ENCODE assay signal across 19 cellular contexts in the genomic region with DNA sequence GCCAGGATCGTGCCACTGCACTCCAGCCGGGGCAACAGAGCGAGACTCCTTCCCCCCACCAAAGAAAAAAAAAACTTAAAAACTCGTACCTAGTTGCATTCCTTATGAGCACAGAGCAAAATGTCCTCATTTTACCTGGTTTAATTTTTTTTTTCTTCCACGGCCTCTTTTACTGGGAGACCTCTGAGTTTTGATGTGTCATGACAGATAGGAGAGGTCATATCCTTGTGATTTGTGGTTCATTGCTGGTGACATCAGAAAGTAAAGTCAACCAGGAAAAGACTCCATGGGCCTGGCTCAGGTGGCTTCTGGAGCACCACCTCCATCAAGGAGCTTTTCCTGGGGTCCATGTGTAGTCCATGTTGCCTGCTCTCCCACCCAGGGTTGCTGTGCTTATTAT. TPM values are rescaled to one million over a fixed set of nuclear protein-coding genes. Genes with fewer than 3 reads are reported as not detected.
DNase-seq lines count a peak whose midpoint lies in the region; ATAC-seq and TF ChIP-seq lines count a peak whose summit lies in the region.
"Had no signal": no experiment of that assay in that cellular context is flagged by ENCODE, and none has a peak within 500 bp of the region (broad histone marks: within the 10 kb centered on the region; RNA-seq: fewer than 3 reads in every experiment).

No MANE protein-coding gene starts in this region.

- WGBS in psoas muscle, 3 donors, result 84 to 94% (median 90%) methylated on average over 5 of the region's 5 CpGs

- no peak for TF ChIP-seq CTCF in activated CD8-positive, alpha-beta T cell treated with anti-CD3 and anti-CD28 coated beads for 36 hours (IDR thresholded peaks at IDR 0.05)
- no peak for TF ChIP-seq CTCF in psoas muscle (IDR thresholded peaks at IDR 0.05)

- H3K36me3 ChIP-seq in psoas muscle (ENCODE audit: insufficient read depth in 1 of 2, low read depth in 1 of 2), result peaks cover 0 to 10% of the 10 kb centered on the region in 2 donors

- H3K4me3 ChIP-seq in psoas muscle, result no peak overlapping the region
- H3K4me3 ChIP-seq: BLaER1 treated with 17β-estradiol and CSF1 and Interleukin-3, amounts not matched to agents 10 nM and 100 nM had no signal

- in situ Hi-C loops in Caki2 (cut with HindIII; ENCODE audit: low pct_unique_long_range_greater_than_20kb, low sequenced_read_pairs), result no loop called here

- CTCF ChIA-PET in activated CD8-positive, alpha-beta T cell treated with anti-CD3 and anti-CD28 coated beads for 36 hours (lab: Charles Lee), result interaction anchor here (1.5 kb wide), 1 partner anchor 477 kb away, joined by 3 read pairs; no protein-coding TSS in a partner anchor
- CTCF ChIA-PET in activated CD8-positive, alpha-beta T cell treated with anti-CD3 and anti-CD28 coated beads, Interleukin-2, amount 10 ng/mL, durations not matched to agents 7 days and 5 days (lab: Charles Lee), result no interaction called here

- H3K36me3 Mint-ChIP-seq in activated CD8-positive, alpha-beta T cell treated with anti-CD3 and anti-CD28 coated beads for 36 hours (ENCODE audit: low read depth), result peaks cover 30% of the 10 kb centered on the region
- peaks cover 22% of the 10 kb centered on the region for H3K36me3 Mint-ChIP-seq in activated CD8-positive, alpha-beta T cell treated with anti-CD3 and anti-CD28 coated beads, Interleukin-2, amount 10 ng/mL, durations not matched to agents 7 days and 5 days (ENCODE audit: low read depth)
- H3K36me3 Mint-ChIP-seq in effector memory CD8-positive, alpha-beta T cell (ENCODE audit: insufficient read depth), result peaks cover 16% of the 10 kb centered on the region

- POLR2A ChIA-PET in activated CD8-positive, alpha-beta T cell treated with anti-CD3 and anti-CD28 coated beads for 36 hours (lab: Charles Lee), result no interaction called here
- POLR2A ChIA-PET in activated CD8-positive, alpha-beta T cell treated with anti-CD3 and anti-CD28 coated beads, Interleukin-2, amount 10 ng/mL, durations not matched to agents 7 days and 5 days (lab: Charles Lee), result no interaction called here

- peak overlapping the region; percentile 52 for H3K27ac Mint-ChIP-seq in activated CD8-positive, alpha-beta T cell treated with anti-CD3 and anti-CD28 coated beads for 36 hours
- H3K27ac Mint-ChIP-seq in activated CD8-positive, alpha-beta T cell treated with anti-CD3 and anti-CD28 coated beads, Interleukin-2, amount 10 ng/mL, durations not matched to agents 7 days and 5 days, result no peak overlapping the region
- H3K27ac Mint-ChIP-seq in effector memory CD8-positive, alpha-beta T cell, result peak overlapping the region; percentile 26 to 54
- H3K27ac Mint-ChIP-seq: HFFc6 had no signal

- DNase-seq in activated CD8-positive, alpha-beta T cell treated with anti-CD3 and anti-CD28 coated beads for 36 hours, result no peak
- no peak for DNase-seq in activated CD8-positive, alpha-beta T cell treated with anti-CD3 and anti-CD28 coated beads, Interleukin-2, amount 10 ng/mL, durations not matched to agents 7 days and 5 days
- DNase-seq in Caki2 (ENCODE audit: low read depth) (peak; percentile 57), psoas muscle (no peak), ureter (ENCODE audit: low spot score) (no peak), posterior cingulate gyrus (no peak)
- no peak for DNase-seq in effector memory CD8-positive, alpha-beta T cell
- no peak for DNase-seq in stimulated activated CD4-positive, alpha-beta T cell treated with anti-CD3 and anti-CD28 coated beads, Interleukin-4, amount 100 ng/mL, for 1 hour
- DNase-seq: GDM1, HFFc6, Kasumi-1, MM.1S, NCI-H1105, NCI-H1694 treated with DMSO at 0.1 percent for 48 hours, NCI-H2107, NCI-H2227 treated with DMSO at 0.1 percent for 48 hours, NCI-H524 had no signal

- H3K4me1 ChIP-seq in psoas muscle, result peaks cover 20% of the 10 kb centered on the region
- H3K4me1 ChIP-seq: BLaER1 treated with 17β-estradiol and CSF1 and Interleukin-3, amounts not matched to agents 10 nM and 100 nM; Caco-2 had no signal

- no peak overlapping the region for H3K4me3 Mint-ChIP-seq in activated CD8-positive, alpha-beta T cell treated with anti-CD3 and anti-CD28 coated beads for 36 hours
- no peak overlapping the region for H3K4me3 Mint-ChIP-seq in activated CD8-positive, alpha-beta T cell treated with anti-CD3 and anti-CD28 coated beads, Interleukin-2, amount 10 ng/mL, durations not matched to agents 7 days and 5 days
- no peak overlapping the region for H3K4me3 Mint-ChIP-seq in effector memory CD8-positive, alpha-beta T cell
- H3K4me3 Mint-ChIP-seq: HFFc6 had no signal

- intact Hi-C loops in activated CD8-positive, alpha-beta T cell treated with anti-CD3 and anti-CD28 coated beads for 36 hours (cut with micrococcal nuclease), result no loop called here
- intact Hi-C loops in psoas muscle (cut with DNase I) (no loop called here), posterior cingulate gyrus (cut with DNase I) (no loop called here)

- H3K9me3 ChIP-seq in psoas muscle, result no peaks in the 10 kb centered on the region
- H3K9me3 ChIP-seq: Caco-2 had no signal

- no peaks in the 10 kb centered on the region for H3K9me3 Mint-ChIP-seq in activated CD8-positive, alpha-beta T cell treated with anti-CD3 and anti-CD28 coated beads for 36 hours
- no peaks in the 10 kb centered on the region for H3K9me3 Mint-ChIP-seq in activated CD8-positive, alpha-beta T cell treated with anti-CD3 and anti-CD28 coated beads, Interleukin-2, amount 10 ng/mL, durations not matched to agents 7 days and 5 days (ENCODE audit: insufficient read depth)
- H3K9me3 Mint-ChIP-seq in effector memory CD8-positive, alpha-beta T cell, result no peaks in the 10 kb centered on the region
- H3K9me3 Mint-ChIP-seq: HFFc6 had no signal

- no peaks in the 10 kb centered on the region for H3K27me3 ChIP-seq in psoas muscle (ENCODE audit: insufficient read depth in 3 of 3, low read length in 2 of 3)
- H3K27me3 ChIP-seq: BLaER1 treated with 17β-estradiol and CSF1 and Interleukin-3, amounts not matched to agents 10 nM and 100 nM had no signal

- ATAC-seq in activated CD8-positive, alpha-beta T cell treated with anti-CD3 and anti-CD28 coated beads for 36 hours, result no peak
- no peak for ATAC-seq in activated CD8-positive, alpha-beta T cell treated with anti-CD3 and anti-CD28 coated beads, Interleukin-2, amount 10 ng/mL, durations not matched to agents 7 days and 5 days
- ATAC-seq in effector memory CD8-positive, alpha-beta T cell (replicated peaks), result no peak
- peak in 2 of 4 donors; percentile 34 to 40 for ATAC-seq in psoas muscle

- no peaks in the 10 kb centered on the region for H3K27me3 Mint-ChIP-seq in activated CD8-positive, alpha-beta T cell treated with anti-CD3 and anti-CD28 coated beads for 36 hours
- no peaks in the 10 kb centered on the region for H3K27me3 Mint-ChIP-seq in activated CD8-positive, alpha-beta T cell treated with anti-CD3 and anti-CD28 coated beads, Interleukin-2, amount 10 ng/mL, durations not matched to agents 7 days and 5 days (ENCODE audit: low read depth)
- H3K27me3 Mint-ChIP-seq in effector memory CD8-positive, alpha-beta T cell, result no peaks in the 10 kb centered on the region

- peaks cover 31% of the 10 kb centered on the region for H3K4me1 Mint-ChIP-seq in activated CD8-positive, alpha-beta T cell treated with anti-CD3 and anti-CD28 coated beads for 36 hours (ENCODE audit: low read depth)
- peaks cover 7% of the 10 kb centered on the region for H3K4me1 Mint-ChIP-seq in activated CD8-positive, alpha-beta T cell treated with anti-CD3 and anti-CD28 coated beads, Interleukin-2, amount 10 ng/mL, durations not matched to agents 7 days and 5 days (ENCODE audit: low read depth)
- peaks cover 25 to 33% of the 10 kb centered on the region in 2 donors for H3K4me1 Mint-ChIP-seq in effector memory CD8-positive, alpha-beta T cell (ENCODE audit: low read depth in 2 of 2)

- H3K27ac ChIP-seq in psoas muscle, result peak overlapping the region; percentile 15
- H3K27ac ChIP-seq: BLaER1 treated with 17β-estradiol and CSF1 and Interleukin-3, amounts not matched to agents 10 nM and 100 nM had no signal

RNA-seq across cellular contexts. Expression of a gene that starts 26.3 kb away (rescaled TPM):
- 100 to 1,000 TPM; 156 TPM for total RNA-seq in activated CD8-positive, alpha-beta T cell treated with anti-CD3 and anti-CD28 coated beads for 36 hours
- total RNA-seq in activated CD8-positive, alpha-beta T cell treated with anti-CD3 and anti-CD28 coated beads, Interleukin-2, amount 10 ng/mL, durations not matched to agents 7 days and 5 days, result 100 to 1,000 TPM; 173 to 177 TPM
- 77.6 and 94.3 TPM in 2 replicates for total RNA-seq in Caki2 (2014; rRNA removed; shearing (Covaris generic); ENCODE audit: low replicate concordance)
- total RNA-seq in psoas muscle (100 to 1,000 TPM in 3 of 4 donors, 10 to 100 TPM in 1; 96.4 to 191 (median 136) TPM), ureter (277 TPM)
- polyA plus RNA-seq in psoas muscle, result 10 to 100 TPM; 29.2 to 84.9 (median 34.0) TPM
